In the genomic region with DNA sequence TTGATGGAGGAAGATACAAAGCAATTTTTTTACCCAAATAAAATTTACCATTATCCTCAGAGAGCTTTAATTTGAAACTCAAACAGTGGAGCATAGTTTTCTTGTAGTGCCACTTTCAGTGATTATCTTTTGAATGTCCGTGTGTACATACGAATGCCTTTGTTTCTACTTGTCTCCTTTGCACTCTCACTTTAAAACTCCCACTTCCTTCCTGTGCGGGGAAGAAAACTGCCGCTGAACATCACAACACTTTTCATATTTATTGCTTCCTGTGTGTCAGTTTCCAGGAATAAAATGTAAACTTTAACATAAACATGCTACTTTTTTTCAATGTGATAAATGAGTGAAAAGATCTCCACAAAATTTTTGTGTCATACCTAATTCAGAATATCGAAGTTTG, we compare ENCODE assay signal across 1 cellular context.
TF ChIP-seq lines count a peak whose summit lies in the region.

No MANE protein-coding gene starts in this region.

TF ChIP-seq in GM23338, 12 proteins besides CTCF, POLR2A, EP300 and RAD21 (continued from another document):
- TF ChIP-seq ZNF462 (CRISPR knock-in tag; IDR thresholded peaks at IDR 0.05) (no peak), EZH2phosphoT487 (IDR thresholded peaks at IDR 0.05; ENCODE audit: unreplicated experiment) (no peak), POLR2AphosphoS5 (IDR thresholded peaks at IDR 0.05; ENCODE audit: low read depth) (no peak), JUNB (IDR thresholded peaks at IDR 0.05; ENCODE audit: unreplicated experiment) (no peak), ZNF331 (CRISPR knock-in tag; IDR thresholded peaks at IDR 0.05; ENCODE audit: low read depth) (no peak), NANOG (IDR thresholded peaks at IDR 0.05; ENCODE audit: borderline replicate concordance) (no peak)
